2 cellular contexts compared by ENCODE assay signal in genomic region chr6:96260787-96261430, GRCh38.
A peak's percentile ranks its signal among the peaks of the same experiment; 100 is the strongest.
DNase-seq lines count a peak whose midpoint lies in the region.

No MANE protein-coding gene starts in this region.

- peak; percentile 6 for DNase-seq in ELF-1 (ENCODE audit: low read depth, low spot score)
- peak; percentile 14 for DNase-seq in NCI-H146 (lab: John Stamatoyannopoulos, UW)
